ENCODE assay signal across 1 cellular context in genomic region chr7:138505361-138505873, GRCh38.
TF ChIP-seq lines count a peak whose summit lies in the region.

No MANE protein-coding gene starts in this region.

TF ChIP-seq in GM23338, 12 proteins besides CTCF, POLR2A, EP300 and RAD21:
- TF ChIP-seq ZNF462 (CRISPR knock-in tag; IDR thresholded peaks at IDR 0.05) (no peak), ZNF331 (CRISPR knock-in tag; IDR thresholded peaks at IDR 0.05; ENCODE audit: low read depth) (no peak), ETS1 (IDR thresholded peaks at IDR 0.05) (no peak), EZH2 (IDR thresholded peaks at IDR 0.05; ENCODE audit: low read depth, unreplicated experiment) (no peak), EZH2phosphoT487 (IDR thresholded peaks at IDR 0.05; ENCODE audit: unreplicated experiment) (no peak), POLR2AphosphoS5 (IDR thresholded peaks at IDR 0.05; ENCODE audit: low read depth) (no peak), NANOG (IDR thresholded peaks at IDR 0.05; ENCODE audit: borderline replicate concordance) (no peak), CREB1 (CRISPR knock-in tag; IDR thresholded peaks at IDR 0.05; ENCODE audit: low read depth) (no peak), ZNF114 (CRISPR knock-in tag; IDR thresholded peaks at IDR 0.05) (no peak), STAT1 (IDR thresholded peaks at IDR 0.05; ENCODE audit: unreplicated experiment) (no peak), JUNB (IDR thresholded peaks at IDR 0.05; ENCODE audit: unreplicated experiment) (no peak)
- TF ChIP-seq, protein P1, sequence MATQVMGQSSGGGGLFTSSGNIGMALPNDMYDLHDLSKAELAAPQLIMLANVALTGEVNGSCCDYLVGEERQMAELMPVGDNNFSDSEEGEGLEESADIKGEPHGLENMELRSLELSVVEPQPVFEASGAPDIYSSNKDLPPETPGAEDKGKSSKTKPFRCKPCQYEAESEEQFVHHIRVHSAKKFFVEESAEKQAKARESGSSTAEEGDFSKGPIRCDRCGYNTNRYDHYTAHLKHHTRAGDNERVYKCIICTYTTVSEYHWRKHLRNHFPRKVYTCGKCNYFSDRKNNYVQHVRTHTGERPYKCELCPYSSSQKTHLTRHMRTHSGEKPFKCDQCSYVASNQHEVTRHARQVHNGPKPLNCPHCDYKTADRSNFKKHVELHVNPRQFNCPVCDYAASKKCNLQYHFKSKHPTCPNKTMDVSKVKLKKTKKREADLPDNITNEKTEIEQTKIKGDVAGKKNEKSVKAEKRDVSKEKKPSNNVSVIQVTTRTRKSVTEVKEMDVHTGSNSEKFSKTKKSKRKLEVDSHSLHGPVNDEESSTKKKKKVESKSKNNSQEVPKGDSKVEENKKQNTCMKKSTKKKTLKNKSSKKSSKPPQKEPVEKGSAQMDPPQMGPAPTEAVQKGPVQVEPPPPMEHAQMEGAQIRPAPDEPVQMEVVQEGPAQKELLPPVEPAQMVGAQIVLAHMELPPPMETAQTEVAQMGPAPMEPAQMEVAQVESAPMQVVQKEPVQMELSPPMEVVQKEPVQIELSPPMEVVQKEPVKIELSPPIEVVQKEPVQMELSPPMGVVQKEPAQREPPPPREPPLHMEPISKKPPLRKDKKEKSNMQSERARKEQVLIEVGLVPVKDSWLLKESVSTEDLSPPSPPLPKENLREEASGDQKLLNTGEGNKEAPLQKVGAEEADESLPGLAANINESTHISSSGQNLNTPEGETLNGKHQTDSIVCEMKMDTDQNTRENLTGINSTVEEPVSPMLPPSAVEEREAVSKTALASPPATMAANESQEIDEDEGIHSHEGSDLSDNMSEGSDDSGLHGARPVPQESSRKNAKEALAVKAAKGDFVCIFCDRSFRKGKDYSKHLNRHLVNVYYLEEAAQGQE (IDR thresholded peaks at IDR 0.05; ENCODE audit: unreplicated experiment), result no peak
